In the genomic region with DNA sequence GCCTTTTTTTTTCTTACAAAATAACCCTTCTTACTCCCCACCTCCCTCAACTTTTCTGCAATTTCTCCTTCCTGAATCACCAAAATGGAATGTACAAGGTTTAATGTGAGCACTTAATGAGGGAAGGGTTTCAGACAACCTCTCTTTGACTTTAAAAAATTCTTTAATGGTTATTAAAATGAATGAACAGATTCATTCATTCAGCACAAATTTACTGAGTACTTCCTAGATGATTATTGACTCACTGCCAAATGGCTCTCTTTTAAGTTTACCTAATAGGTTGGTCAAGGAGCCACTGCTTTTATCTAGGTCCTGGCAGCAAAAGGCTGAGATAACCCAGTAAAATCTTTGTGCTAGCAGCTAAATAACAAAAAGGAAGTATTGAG, we compare ENCODE assay signal across 8 cellular contexts. TPM values are rescaled to one million over a fixed set of nuclear protein-coding genes. Genes with fewer than 3 reads are reported as not detected.
DNase-seq lines count a peak whose midpoint lies in the region; ATAC-seq lines count a peak whose summit lies in the region.

No MANE protein-coding gene starts in this region.

- CTCF ChIA-PET in activated CD8-positive, alpha-beta memory T cell treated with anti-CD3 and anti-CD28 coated beads, Interleukin-2, amount 10 ng/mL, durations not matched to agents 7 days and 5 days (lab: Charles Lee): no interaction called here

- H3K36me3 Mint-ChIP-seq in activated CD8-positive, alpha-beta memory T cell treated with anti-CD3 and anti-CD28 coated beads, Interleukin-2, amount 10 ng/mL, durations not matched to agents 7 days and 5 days: peaks cover 1% of the 10 kb centered on the region
- H3K36me3 Mint-ChIP-seq in T-helper 17 cell (ENCODE audit: low read depth): peaks cover 2% of the 10 kb centered on the region

- H3K9me3 ChIP-seq in T-helper 17 cell (ENCODE audit: control insufficient read depth, low read length, poor library complexity, severe bottlenecking) (no peaks in the 10 kb centered on the region), iPS-18c (ENCODE audit: control insufficient read depth, insufficient read depth, low read length) (no peaks in the 10 kb centered on the region)

- no peak overlapping the region for H3K27ac Mint-ChIP-seq in activated CD8-positive, alpha-beta memory T cell treated with anti-CD3 and anti-CD28 coated beads, Interleukin-2, amount 10 ng/mL, durations not matched to agents 7 days and 5 days
- H3K27ac Mint-ChIP-seq in T-helper 17 cell: no peak overlapping the region
- no peak overlapping the region for H3K27ac Mint-ChIP-seq in stimulated activated naive CD8-positive, alpha-beta T cell treated with anti-CD3 and anti-CD28 coated beads, Interleukin-15, amount 100 ng/mL, for 72 hours

- H3K4me3 Mint-ChIP-seq in activated CD8-positive, alpha-beta memory T cell treated with anti-CD3 and anti-CD28 coated beads, Interleukin-2, amount 10 ng/mL, durations not matched to agents 7 days and 5 days: peak overlapping the region; percentile 38
- peak overlapping the region; percentile 9 for H3K4me3 Mint-ChIP-seq in T-helper 17 cell
- peak overlapping the region; percentile 69 to 77 for H3K4me3 Mint-ChIP-seq in stimulated activated naive CD8-positive, alpha-beta T cell treated with anti-CD3 and anti-CD28 coated beads, Interleukin-15, amount 100 ng/mL, for 72 hours

- no peaks in the 10 kb centered on the region for H3K9me3 Mint-ChIP-seq in activated CD8-positive, alpha-beta memory T cell treated with anti-CD3 and anti-CD28 coated beads, Interleukin-2, amount 10 ng/mL, durations not matched to agents 7 days and 5 days (ENCODE audit: low read depth)
- H3K9me3 Mint-ChIP-seq in stimulated activated naive CD8-positive, alpha-beta T cell treated with anti-CD3 and anti-CD28 coated beads, Interleukin-15, amount 100 ng/mL, for 72 hours: no peaks in the 10 kb centered on the region

- no peak for ATAC-seq in activated CD8-positive, alpha-beta memory T cell treated with anti-CD3 and anti-CD28 coated beads, Interleukin-2, amount 10 ng/mL, durations not matched to agents 7 days and 5 days
- ATAC-seq in T-helper 17 cell (no peak), GM18868 (IDR thresholded peaks at IDR 0.05; ENCODE audit: unreplicated experiment) (no peak)
- ATAC-seq in stimulated activated naive CD8-positive, alpha-beta T cell treated with anti-CD3 and anti-CD28 coated beads, Interleukin-15, amount 100 ng/mL, for 72 hours: no peak

- H3K4me3 ChIP-seq in iPS-18c (ENCODE audit: insufficient read depth, low read depth, low read length): peak overlapping the region; percentile 28; the same call in 1 of the 2 replicates

- DNase-seq in activated CD8-positive, alpha-beta memory T cell treated with anti-CD3 and anti-CD28 coated beads, Interleukin-2, amount 10 ng/mL, durations not matched to agents 7 days and 5 days: no peak
- DNase-seq in activated CD8-positive, alpha-beta memory T cell treated with anti-CD3 and anti-CD28 coated beads, Interleukin-2, amount 50 U/mL, for 48 hours: no peak
- DNase-seq in T-helper 17 cell: no peak
- DNase-seq in stimulated activated naive CD8-positive, alpha-beta T cell treated with anti-CD3 and anti-CD28 coated beads, Interleukin-15, amount 100 ng/mL, for 72 hours: no peak
- DNase-seq in effector CD4-positive, alpha-beta T cell: no peak
- DNase-seq in cerebellum (ENCODE audit: low spot score): no peak

- H3K27me3 Mint-ChIP-seq in activated CD8-positive, alpha-beta memory T cell treated with anti-CD3 and anti-CD28 coated beads, Interleukin-2, amount 10 ng/mL, durations not matched to agents 7 days and 5 days: peaks cover 37% of the 10 kb centered on the region
- peaks cover 54% of the 10 kb centered on the region for H3K27me3 Mint-ChIP-seq in T-helper 17 cell
- H3K27me3 Mint-ChIP-seq in stimulated activated naive CD8-positive, alpha-beta T cell treated with anti-CD3 and anti-CD28 coated beads, Interleukin-15, amount 100 ng/mL, for 72 hours: peaks cover 43% of the 10 kb centered on the region

- H3K4me1 Mint-ChIP-seq in activated CD8-positive, alpha-beta memory T cell treated with anti-CD3 and anti-CD28 coated beads, Interleukin-2, amount 10 ng/mL, durations not matched to agents 7 days and 5 days: peaks cover 9% of the 10 kb centered on the region
- H3K4me1 Mint-ChIP-seq in T-helper 17 cell: peaks cover 5% of the 10 kb centered on the region
- H3K4me1 Mint-ChIP-seq in stimulated activated naive CD8-positive, alpha-beta T cell treated with anti-CD3 and anti-CD28 coated beads, Interleukin-15, amount 100 ng/mL, for 72 hours: peaks cover 16% of the 10 kb centered on the region

RNA-seq across cellular contexts. Expression of a gene that starts 0.9 kb away (rescaled TPM):
- not detected for total RNA-seq in activated CD8-positive, alpha-beta memory T cell treated with anti-CD3 and anti-CD28 coated beads, Interleukin-2, amount 10 ng/mL, durations not matched to agents 7 days and 5 days
- total RNA-seq in T-helper 17 cell (not detected), cerebellum (20.1 TPM)

Comparison
In these comparisons a context has a peak if more than half of its experiments do, and no peak if none do; other contexts are left out.
1. H3K4me3 Mint-ChIP-seq: peak in every context shown above with its lines; median percentile 73 in stimulated activated naive CD8-positive, alpha-beta T cell treated with anti-CD3 and anti-CD28 coated beads, Interleukin-15, amount 100 ng/mL, for 72 hours; 38 in activated CD8-positive, alpha-beta memory T cell treated with anti-CD3 and anti-CD28 coated beads, Interleukin-2, amount 10 ng/mL, durations not matched to agents 7 days and 5 days; 9 in T-helper 17 cell.
2. RNA of a gene that starts 0.9 kb away (total RNA-seq): 20.1 TPM in cerebellum (single experiment); not detected in activated CD8-positive, alpha-beta memory T cell treated with anti-CD3 and anti-CD28 coated beads, Interleukin-2, amount 10 ng/mL, durations not matched to agents 7 days and 5 days and not detected in T-helper 17 cell; every median in the first group is over 10 times any median in the second.